In the genomic region with DNA sequence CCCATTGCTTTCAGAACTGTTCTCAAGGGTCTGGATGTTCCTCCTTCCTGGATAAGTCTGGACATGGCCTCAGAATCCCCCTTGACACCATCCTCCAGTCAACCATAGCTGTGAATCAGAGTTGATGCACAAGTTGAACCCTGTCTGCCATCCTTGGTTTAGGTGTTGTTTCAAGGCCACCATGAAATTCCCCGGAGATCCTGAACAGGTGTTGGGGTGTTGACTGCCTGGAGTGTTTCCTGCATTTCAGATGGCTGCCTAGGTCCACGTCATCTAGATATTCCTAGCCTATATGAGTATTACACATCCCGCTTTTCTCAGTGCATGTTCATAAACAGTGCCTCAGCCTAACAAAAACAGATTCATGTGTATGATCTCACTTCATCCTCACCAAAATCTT, we compare ENCODE assay signal across 20 cellular contexts.
"Had no signal": no experiment of that assay in that cellular context is flagged by ENCODE, and none has a peak within 500 bp of the region (broad histone marks: within the 10 kb centered on the region; RNA-seq: fewer than 3 reads in every experiment).

No MANE protein-coding gene starts in this region.

- DNase-seq: IMR-90; Karpas-422; KG1; MM.1S; NCI-H1092 treated with DMSO at 0.1 percent for 48 hours; NCI-H1436; NCI-H187; NCI-H2029; NCI-H2081 treated with DMSO at 0.1 percent for 48 hours; NCI-H2171 treated with DMSO at 0.1 percent for 48 hours; NCI-H345; NCI-H446 treated with DMSO at 0.1 percent for 48 hours; NCI-H510A treated with DMSO at 0.1 percent for 48 hours; NCI-H526; NCI-H748 treated with DMSO at 0.1 percent for 48 hours; NK-92 treated with Interleukin-12 subunit alpha and Interleukin-12 subunit beta, amount 100 ng/mL, for 24 hours; PC-3; SHP77 had no signal

- ATAC-seq: HepG2, Panc1, PC-3 had no signal
